10 cellular contexts compared by ENCODE assay signal in the genomic region with DNA sequence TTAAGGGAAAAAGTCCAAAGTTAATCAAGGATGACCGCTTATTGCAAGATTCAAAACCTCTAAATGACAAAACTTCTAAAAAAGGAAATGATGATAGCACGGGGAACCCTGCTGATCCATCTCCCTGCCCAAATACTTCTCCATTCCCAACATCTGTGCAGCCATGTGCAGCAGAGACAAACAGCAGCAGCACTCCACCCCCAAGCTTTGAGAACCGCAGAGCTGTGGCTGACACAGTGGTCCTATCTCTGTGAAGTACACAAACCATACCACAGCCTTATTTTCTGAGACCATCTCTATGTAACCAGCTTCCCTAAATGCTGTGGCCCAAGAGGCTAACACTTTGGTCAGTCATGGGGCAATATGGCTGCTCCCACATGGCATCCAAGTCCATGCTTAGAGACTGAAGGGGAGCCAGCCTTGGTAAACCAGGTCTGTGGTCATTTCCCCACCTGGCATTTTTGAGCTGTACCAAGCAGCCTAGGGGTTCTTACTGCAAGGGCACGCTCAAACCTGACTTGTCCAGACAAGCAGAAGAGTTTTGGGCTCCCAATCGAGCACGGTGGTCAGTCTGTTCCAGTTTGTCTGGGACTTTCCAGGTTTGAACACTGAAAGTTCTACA. TPM values are rescaled to one million over a fixed set of nuclear protein-coding genes. Genes with fewer than 3 reads are reported as not detected.
DNase-seq lines count a peak whose midpoint lies in the region; ATAC-seq and TF ChIP-seq lines count a peak whose summit lies in the region.
"Had no signal": no experiment of that assay in that cellular context is flagged by ENCODE, and none has a peak within 500 bp of the region (broad histone marks: within the 10 kb centered on the region; RNA-seq: fewer than 3 reads in every experiment).

No MANE protein-coding gene starts in this region.

- H3K36me3 ChIP-seq in RWPE2 (ENCODE audit: low read depth): no peaks in the 10 kb centered on the region
- no peaks in the 10 kb centered on the region for H3K36me3 ChIP-seq in naive thymus-derived CD4-positive, alpha-beta T cell (ENCODE audit: control insufficient read depth in 2 of 3, insufficient read depth in 3 of 3, low read length in 3 of 3)

- POLR2A ChIA-PET in naive thymus-derived CD4-positive, alpha-beta T cell (lab: Charles Lee): interaction anchor here (0.9 to 3.4 kb wide), 4 partner anchors 9 to 18 kb away, joined by 3 to 23 read pairs (median 11); a partner anchor contains a TSS

- intact Hi-C loops in naive thymus-derived CD4-positive, alpha-beta T cell (cut with micrococcal nuclease): no loop called here

- no peak overlapping the region for H3K4me3 ChIP-seq in RWPE2 (ENCODE audit: severe bottlenecking)
- no peak overlapping the region for H3K4me3 ChIP-seq in naive thymus-derived CD4-positive, alpha-beta T cell (ENCODE audit: low read length)
- H3K4me3 ChIP-seq: skin epidermis had no signal

- H3K27me3 Mint-ChIP-seq in naive thymus-derived CD4-positive, alpha-beta T cell: no peaks in the 10 kb centered on the region

- H3K27ac ChIP-seq in RWPE2 (ENCODE audit: poor library complexity, severe bottlenecking): no peak overlapping the region
- no peak overlapping the region for H3K27ac ChIP-seq in naive thymus-derived CD4-positive, alpha-beta T cell (ENCODE audit: low read depth, low read length)

- ATAC-seq in GM18867 (IDR thresholded peaks at IDR 0.05; ENCODE audit: unreplicated experiment) (peak; percentile 60), HG02759 (IDR thresholded peaks at IDR 0.05; ENCODE audit: unreplicated experiment) (peak; percentile 63), RWPE2 (ENCODE audit: low read depth) (peak; percentile 46; the same call in 2 of the 3 replicates), HG03439 (IDR thresholded peaks at IDR 0.05; ENCODE audit: unreplicated experiment) (no peak)
- ATAC-seq in naive thymus-derived CD4-positive, alpha-beta T cell: peak; percentile 88

- H3K36me3 Mint-ChIP-seq in naive thymus-derived CD4-positive, alpha-beta T cell: peaks cover 0 to 19% (median 3%) of the 10 kb centered on the region in 5 donors

- no peak overlapping the region for H3K4me3 Mint-ChIP-seq in naive thymus-derived CD4-positive, alpha-beta T cell

- DNase-seq in RWPE2 (ENCODE audit: low spot score) (no peak), HUDEP-2 (lab: John Stamatoyannopoulos, UW; ENCODE audit: unreplicated experiment in 76 of 76) (no peak), RPMI8226 (no peak), NCI-H2171 treated with DMSO at 0.1 percent for 48 hours (lab: John Stamatoyannopoulos, UW) (no peak)
- DNase-seq in naive thymus-derived CD4-positive, alpha-beta T cell: no peak
- DNase-seq: NCI-H748 treated with DMSO at 0.1 percent for 48 hours had no signal

- peaks cover 4% of the 10 kb centered on the region for H3K4me1 ChIP-seq in RWPE2 (ENCODE audit: insufficient read depth, poor library complexity, severe bottlenecking)
- H3K4me1 ChIP-seq in naive thymus-derived CD4-positive, alpha-beta T cell (ENCODE audit: control insufficient read depth in 2 of 2, insufficient read depth in 2 of 2, low read length in 2 of 2): no peaks in the 10 kb centered on the region

- no peaks in the 10 kb centered on the region for H3K9me3 Mint-ChIP-seq in naive thymus-derived CD4-positive, alpha-beta T cell

- CTCF ChIA-PET in naive thymus-derived CD4-positive, alpha-beta T cell (lab: Charles Lee): interaction anchor here (1.2 kb wide), 1 partner anchor 14 kb away, joined by 5 read pairs; no protein-coding TSS in a partner anchor

- peaks cover 0 to 21% (median 0%) of the 10 kb centered on the region in 7 donors for H3K4me1 Mint-ChIP-seq in naive thymus-derived CD4-positive, alpha-beta T cell

- no peak overlapping the region for H3K27ac Mint-ChIP-seq in naive thymus-derived CD4-positive, alpha-beta T cell

- TF ChIP-seq CTCF in RWPE2 (IDR thresholded peaks at IDR 0.05; ENCODE audit: poor library complexity, severe bottlenecking): no peak

- no peaks in the 10 kb centered on the region for H3K9me3 ChIP-seq in RWPE2 (ENCODE audit: severe bottlenecking)
- H3K9me3 ChIP-seq in naive thymus-derived CD4-positive, alpha-beta T cell (ENCODE audit: control insufficient read depth in 2 of 3, low read length in 3 of 3): no peaks in the 10 kb centered on the region

- no peaks in the 10 kb centered on the region for H3K27me3 ChIP-seq in RWPE2 (ENCODE audit: insufficient read depth, poor library complexity, severe bottlenecking)
- H3K27me3 ChIP-seq in naive thymus-derived CD4-positive, alpha-beta T cell (ENCODE audit: control insufficient read depth in 2 of 2, insufficient read depth in 2 of 2, low read length in 2 of 2): no peaks in the 10 kb centered on the region

RNA-seq across cellular contexts. Expression of a gene that starts 17.0 kb away (rescaled TPM):
- total RNA-seq in naive thymus-derived CD4-positive, alpha-beta T cell: 10 to 100 TPM; 58.9 to 99.6 (median 74.7) TPM
- polyA plus RNA-seq in naive thymus-derived CD4-positive, alpha-beta T cell: 10 to 100 TPM; 67.4 to 98.5 TPM
